In the genomic region with DNA sequence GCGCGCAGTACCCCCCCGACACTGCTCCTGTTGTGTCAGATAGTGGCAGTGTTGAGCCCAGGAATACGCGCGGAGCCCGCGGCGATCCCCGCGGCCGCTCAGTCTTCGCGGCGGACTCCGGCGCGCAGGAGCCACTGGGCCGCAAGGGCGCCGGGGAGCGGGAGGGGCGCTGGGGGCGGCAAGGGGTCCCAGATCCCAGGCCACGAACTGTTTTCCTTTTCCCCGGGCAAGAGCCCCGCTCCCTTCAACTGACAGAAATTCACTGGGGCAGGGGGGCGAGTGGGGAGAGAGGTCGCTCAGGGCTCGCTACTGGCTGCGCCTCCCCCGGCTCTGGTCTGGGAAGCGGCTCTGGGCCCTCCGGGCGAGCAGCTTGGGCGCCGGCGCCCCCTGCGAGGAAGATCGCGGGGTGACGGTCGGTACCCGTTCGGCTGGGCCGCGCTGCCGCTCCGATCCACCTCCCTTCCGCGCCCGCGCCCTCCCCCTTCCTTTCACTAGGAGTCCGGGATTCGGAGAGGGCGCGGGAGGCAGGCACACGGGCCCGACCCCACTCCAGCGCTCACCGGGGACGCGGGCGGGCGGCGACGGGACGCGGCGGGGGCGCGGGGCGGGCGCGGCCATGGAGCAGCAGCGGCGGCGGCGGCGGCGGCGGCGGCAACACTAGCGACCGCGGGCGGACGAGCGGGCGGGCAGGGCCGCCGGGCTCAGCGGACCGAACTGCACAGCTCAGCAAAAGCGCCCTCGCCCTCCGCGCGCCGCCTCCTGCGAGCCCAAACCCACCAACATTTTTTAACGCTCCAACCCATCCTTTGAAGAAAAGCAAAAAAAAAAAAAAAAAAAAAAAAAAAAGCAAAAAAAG, we compare ENCODE assay signal across 1 cellular context.
TF ChIP-seq lines count a peak whose summit lies in the region.

No MANE protein-coding gene starts in this region.

TF ChIP-seq in GM23338, 12 proteins besides CTCF, POLR2A, EP300 and RAD21 (continued from another document):
- TF ChIP-seq ZNF462 (CRISPR knock-in tag; IDR thresholded peaks at IDR 0.05): no peak
- TF ChIP-seq EZH2phosphoT487 (IDR thresholded peaks at IDR 0.05; ENCODE audit: unreplicated experiment): no peak
- TF ChIP-seq ETS1 (IDR thresholded peaks at IDR 0.05): no peak
- no peak for TF ChIP-seq EZH2 (IDR thresholded peaks at IDR 0.05; ENCODE audit: low read depth, unreplicated experiment)
